ENCODE assay signal across 18 cellular contexts in the genomic region with DNA sequence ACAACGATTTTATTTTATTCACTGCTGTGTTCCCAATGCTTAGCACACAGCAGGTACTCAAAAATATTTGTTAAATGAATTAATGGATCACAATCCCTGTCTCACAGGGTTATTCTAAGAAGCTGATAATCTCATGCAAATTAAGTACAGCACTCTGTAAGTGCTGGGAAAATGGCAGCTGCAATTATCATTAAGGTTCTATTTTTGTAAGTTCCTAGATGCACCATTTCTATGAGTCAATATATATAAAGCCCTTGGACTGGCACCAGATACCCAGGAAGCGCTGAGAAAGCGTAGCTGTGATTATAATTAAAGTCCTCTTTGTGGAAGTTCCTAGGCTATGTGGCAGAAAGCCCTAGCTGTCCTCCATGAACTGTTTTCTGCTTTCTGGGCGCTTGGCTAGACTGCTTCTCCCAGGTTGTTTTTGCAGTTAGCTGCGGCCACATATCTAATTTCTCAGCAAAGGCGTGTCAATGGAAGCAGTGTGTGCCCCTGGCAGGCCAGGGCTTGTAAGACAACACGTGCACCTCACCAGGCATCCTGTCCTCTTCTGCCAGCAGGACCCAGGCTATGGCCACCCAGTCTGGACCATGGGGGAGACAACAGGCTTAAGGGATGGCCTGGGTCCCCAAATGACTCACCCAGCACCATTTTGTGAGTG. TPM values are rescaled to one million over a fixed set of nuclear protein-coding genes. Genes with fewer than 3 reads are reported as not detected.
DNase-seq lines count a peak whose midpoint lies in the region; ATAC-seq and TF ChIP-seq lines count a peak whose summit lies in the region.
"Had no signal": no experiment of that assay in that cellular context is flagged by ENCODE, and none has a peak within 500 bp of the region (broad histone marks: within the 10 kb centered on the region; RNA-seq: fewer than 3 reads in every experiment).

No MANE protein-coding gene starts in this region.

- intact Hi-C loops in natural killer cell (cut with micrococcal nuclease) = no loop called here

- DNase-seq in natural killer cell = no peak
- no peak for DNase-seq in natural killer cell treated with Interleukin-12 subunit alpha and Interleukin-12 subunit beta and Interleukin-15 and Interleukin-18, amount 100 ng/mL, for 72 hours (ENCODE audit: low spot score)
- DNase-seq in activated naive CD8-positive, alpha-beta T cell treated with anti-CD3 and anti-CD28 coated beads, Interleukin-2, amount 50 U/mL, for 24 hours = no peak
- DNase-seq in inferior parietal cortex (ENCODE audit: extremely low spot score) = peak; percentile 30
- DNase-seq in MV-4-11 (lab: John Stamatoyannopoulos, UW) = no peak
- no peak for DNase-seq in SHP77 (lab: John Stamatoyannopoulos, UW)
- DNase-seq: GDM1; left colon; MG63; NCI-H510A; stimulated activated CD4-positive, alpha-beta T cell treated with anti-CD3 and anti-CD28 coated beads, Interleukin-4, amount 100 ng/mL, for 24 hours had no signal

- peaks cover 8 to 29% of the 10 kb centered on the region in 2 donors for H3K4me1 Mint-ChIP-seq in natural killer cell
- H3K4me1 Mint-ChIP-seq in natural killer cell treated with Interleukin-12 subunit alpha and Interleukin-12 subunit beta and Interleukin-15 and Interleukin-18, amount 100 ng/mL, for 72 hours (ENCODE audit: low read depth in 2 of 2) = peaks cover 0 to 11% of the 10 kb centered on the region in 2 donors
- H3K4me1 Mint-ChIP-seq in activated naive CD8-positive, alpha-beta T cell treated with anti-CD3 and anti-CD28 coated beads, Interleukin-2, amount 50 U/mL, for 24 hours = peaks cover 8% of the 10 kb centered on the region

- no peak for TF ChIP-seq CTCF in natural killer cell (IDR thresholded peaks at IDR 0.05)

- H3K36me3 Mint-ChIP-seq in natural killer cell = no peaks in the 10 kb centered on the region
- H3K36me3 Mint-ChIP-seq in natural killer cell treated with Interleukin-12 subunit alpha and Interleukin-12 subunit beta and Interleukin-15 and Interleukin-18, amount 100 ng/mL, for 72 hours = no peaks in the 10 kb centered on the region
- H3K36me3 Mint-ChIP-seq in activated naive CD8-positive, alpha-beta T cell treated with anti-CD3 and anti-CD28 coated beads, Interleukin-2, amount 50 U/mL, for 24 hours (ENCODE audit: low read depth) = peaks cover under 1% of the 10 kb centered on the region

- H3K36me3 ChIP-seq in thymus (ENCODE audit: control insufficient read depth, insufficient read depth) = peaks cover 34% of the 10 kb centered on the region

- peak overlapping the region; percentile 42 for H3K27ac ChIP-seq in thymus (ENCODE audit: low read depth)
- H3K27ac ChIP-seq: esophagus muscularis mucosa, right atrium auricular region had no signal

- peaks cover 4% of the 10 kb centered on the region for H3K4me1 ChIP-seq in thymus (ENCODE audit: control insufficient read depth, insufficient read depth, low read length)
- H3K4me1 ChIP-seq: esophagus muscularis mucosa had no signal

- no peaks in the 10 kb centered on the region for H3K9me3 Mint-ChIP-seq in natural killer cell
- H3K9me3 Mint-ChIP-seq in natural killer cell treated with Interleukin-12 subunit alpha and Interleukin-12 subunit beta and Interleukin-15 and Interleukin-18, amount 100 ng/mL, for 72 hours = no peaks in the 10 kb centered on the region
- H3K9me3 Mint-ChIP-seq in activated naive CD8-positive, alpha-beta T cell treated with anti-CD3 and anti-CD28 coated beads, Interleukin-2, amount 50 U/mL, for 24 hours = no peaks in the 10 kb centered on the region
- H3K9me3 Mint-ChIP-seq: T-helper 1 cell treated with Interleukin-12 subunit alpha and Interleukin-12 subunit beta and Interleukin-4 antibody, amounts not matched to agents 30 μg/mL and 1 μg/mL, for 36 hours had no signal

- WGBS in thymus = 94% methylated on average over 7 of the region's 7 CpGs

- no peaks in the 10 kb centered on the region for H3K9me3 ChIP-seq in thymus (ENCODE audit: control insufficient read depth)
- H3K9me3 ChIP-seq: esophagus muscularis mucosa, MG63, right atrium auricular region had no signal

- ATAC-seq in natural killer cell (no peak), GM21619 (IDR thresholded peaks at IDR 0.05; ENCODE audit: unreplicated experiment) (no peak)
- ATAC-seq in natural killer cell treated with Interleukin-12 subunit alpha and Interleukin-12 subunit beta and Interleukin-15 and Interleukin-18, amount 100 ng/mL, for 72 hours = no peak
- ATAC-seq in activated naive CD8-positive, alpha-beta T cell treated with anti-CD3 and anti-CD28 coated beads, Interleukin-2, amount 50 U/mL, for 24 hours = no peak
- ATAC-seq: left colon had no signal

- H3K27ac Mint-ChIP-seq in natural killer cell = peak overlapping the region; percentile 43 to 65
- H3K27ac Mint-ChIP-seq in natural killer cell treated with Interleukin-12 subunit alpha and Interleukin-12 subunit beta and Interleukin-15 and Interleukin-18, amount 100 ng/mL, for 72 hours = peak overlapping the region in 1 of 2 donors; percentile 50
- peak overlapping the region; percentile 16 for H3K27ac Mint-ChIP-seq in activated naive CD8-positive, alpha-beta T cell treated with anti-CD3 and anti-CD28 coated beads, Interleukin-2, amount 50 U/mL, for 24 hours
- H3K27ac Mint-ChIP-seq: T-helper 1 cell treated with Interleukin-12 subunit alpha and Interleukin-12 subunit beta and Interleukin-4 antibody, amounts not matched to agents 30 μg/mL and 1 μg/mL, for 36 hours had no signal

- no peaks in the 10 kb centered on the region for H3K27me3 ChIP-seq in thymus (ENCODE audit: control insufficient read depth, insufficient read depth)
- H3K27me3 ChIP-seq: esophagus muscularis mucosa, MG63, right atrium auricular region had no signal

- no peaks in the 10 kb centered on the region for H3K27me3 Mint-ChIP-seq in natural killer cell (ENCODE audit: low read depth in 2 of 2)
- no peaks in the 10 kb centered on the region for H3K27me3 Mint-ChIP-seq in natural killer cell treated with Interleukin-12 subunit alpha and Interleukin-12 subunit beta and Interleukin-15 and Interleukin-18, amount 100 ng/mL, for 72 hours
- H3K27me3 Mint-ChIP-seq in activated naive CD8-positive, alpha-beta T cell treated with anti-CD3 and anti-CD28 coated beads, Interleukin-2, amount 50 U/mL, for 24 hours = no peaks in the 10 kb centered on the region

- H3K4me3 ChIP-seq in thymus (ENCODE audit: low read length) = no peak overlapping the region
- H3K4me3 ChIP-seq: esophagus muscularis mucosa, MG63, right atrium auricular region had no signal

- H3K4me3 Mint-ChIP-seq in natural killer cell = no peak overlapping the region
- no peak overlapping the region for H3K4me3 Mint-ChIP-seq in natural killer cell treated with Interleukin-12 subunit alpha and Interleukin-12 subunit beta and Interleukin-15 and Interleukin-18, amount 100 ng/mL, for 72 hours
- H3K4me3 Mint-ChIP-seq in activated naive CD8-positive, alpha-beta T cell treated with anti-CD3 and anti-CD28 coated beads, Interleukin-2, amount 50 U/mL, for 24 hours = no peak overlapping the region
- H3K4me3 Mint-ChIP-seq: T-helper 1 cell treated with Interleukin-12 subunit alpha and Interleukin-12 subunit beta and Interleukin-4 antibody, amounts not matched to agents 30 μg/mL and 1 μg/mL, for 36 hours had no signal

RNA-seq across cellular contexts. Expression of a gene that starts 5.2 kb away (rescaled TPM):
- total RNA-seq in natural killer cell = under 1 TPM; 0.24 to 0.75 (median 0.50) TPM
- total RNA-seq in natural killer cell treated with Interleukin-12 subunit alpha and Interleukin-12 subunit beta and Interleukin-15 and Interleukin-18, amount 100 ng/mL, for 72 hours = 1 to 10 TPM; 1.1 to 1.8 TPM
- polyA plus RNA-seq in thymus = 0.39 TPM
- total RNA-seq: HT1080, myocyte had no signal

RNA-seq across cellular contexts. Expression of a gene that starts 10.3 kb away (rescaled TPM):
- 10 to 100 TPM in 1 of 3 donors, 1 to 10 TPM in 2; 4.0 to 10.4 (median 5.8) TPM for total RNA-seq in natural killer cell
- total RNA-seq in natural killer cell treated with Interleukin-12 subunit alpha and Interleukin-12 subunit beta and Interleukin-15 and Interleukin-18, amount 100 ng/mL, for 72 hours = 10 to 100 TPM; 19.5 to 22.3 TPM
- 10.3 TPM for polyA plus RNA-seq in thymus

RNA-seq across cellular contexts. Expression of a gene that starts 10.8 kb away (rescaled TPM):
- 10 to 100 TPM; 28.5 to 43.7 (median 32.2) TPM for total RNA-seq in natural killer cell
- total RNA-seq in natural killer cell treated with Interleukin-12 subunit alpha and Interleukin-12 subunit beta and Interleukin-15 and Interleukin-18, amount 100 ng/mL, for 72 hours = 10 to 100 TPM; 36.8 to 42.6 TPM
- polyA plus RNA-seq in thymus = 7.5 TPM

RNA-seq across cellular contexts. Expression of a gene that starts 12.7 kb away (rescaled TPM):
- 10 to 100 TPM; 36.3 to 50.5 (median 37.6) TPM for total RNA-seq in natural killer cell
- 10 to 100 TPM; 24.9 to 25.3 TPM for total RNA-seq in natural killer cell treated with Interleukin-12 subunit alpha and Interleukin-12 subunit beta and Interleukin-15 and Interleukin-18, amount 100 ng/mL, for 72 hours
- polyA plus RNA-seq in thymus = 54.8 TPM

RNA-seq across cellular contexts. Expression of a gene that starts 31.1 kb away (rescaled TPM):
- 1 to 10 TPM; 1.7 to 3.0 (median 2.4) TPM for total RNA-seq in natural killer cell
- 1 to 10 TPM; 2.7 to 6.2 TPM for total RNA-seq in natural killer cell treated with Interleukin-12 subunit alpha and Interleukin-12 subunit beta and Interleukin-15 and Interleukin-18, amount 100 ng/mL, for 72 hours
- polyA plus RNA-seq in thymus = 12.3 TPM
